In the genomic region with DNA sequence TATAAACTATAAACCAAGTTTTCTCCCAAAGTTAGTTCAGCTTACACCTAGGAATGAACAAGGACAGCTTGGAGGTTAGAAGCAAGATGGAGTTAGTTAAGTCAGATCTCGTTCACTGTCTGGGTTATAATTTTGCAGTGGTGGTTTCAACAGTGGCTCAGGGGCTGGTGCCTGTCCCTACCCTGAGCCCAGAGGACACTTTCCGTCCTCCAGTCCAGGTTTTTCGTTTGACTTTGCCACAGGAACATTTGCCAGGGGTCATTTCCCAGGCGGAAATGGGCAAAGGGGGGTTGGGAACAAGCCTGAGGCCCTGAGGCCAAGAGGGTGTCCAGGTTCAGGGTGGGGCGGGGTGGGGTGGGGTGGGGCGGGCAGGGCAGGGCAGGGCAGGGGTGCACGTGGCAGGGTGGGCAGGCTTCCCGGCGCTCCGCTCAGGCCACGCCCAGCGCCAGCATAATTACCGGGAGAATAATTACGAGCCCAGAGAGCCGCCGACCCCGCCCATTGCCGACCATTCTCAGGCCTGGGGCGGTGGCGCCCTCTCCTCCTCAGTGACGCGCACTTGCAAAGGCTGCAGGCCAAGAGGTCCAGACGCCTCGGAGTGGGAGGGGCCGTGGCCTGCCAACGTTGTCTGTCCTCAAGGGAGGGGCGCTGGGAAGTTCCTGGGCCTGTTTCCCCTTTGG, we compare ENCODE assay signal across 8 cellular contexts.
DNase-seq lines count a peak whose midpoint lies in the region; ATAC-seq and TF ChIP-seq lines count a peak whose summit lies in the region.

No MANE protein-coding gene starts in this region.

- H3K23ac ChIP-seq in mesenchymal stem cell (ENCODE audit: low read length in 2 of 2): no peak overlapping the region

- peak overlapping the region; percentile 59 for H4K91ac ChIP-seq in mesenchymal stem cell (ENCODE audit: low read length)

- peak overlapping the region; percentile 62 for H3K4me2 ChIP-seq in mesenchymal stem cell (ENCODE audit: low read length, poor library complexity, severe bottlenecking)

- H2BK120ac ChIP-seq in mesenchymal stem cell (ENCODE audit: low read depth, low read length): peak overlapping the region; percentile 88

- no peak overlapping the region for H2AK5ac ChIP-seq in mesenchymal stem cell (ENCODE audit: low read length, severe bottlenecking)

- DNase-seq in activated CD4-positive, alpha-beta T cell treated with anti-CD3 and anti-CD28 coated beads, Interleukin-2, amount 10 ng/mL, durations not matched to agents 7 days and 5 days: peak; percentile 4
- no peak for DNase-seq in activated CD4-positive, alpha-beta T cell treated with anti-CD3 and anti-CD28 coated beads for 1 hour
- DNase-seq in NOMO-1 (lab: John Stamatoyannopoulos, UW; ENCODE audit: unreplicated experiment in 2 of 2) (peak; percentile 50 to 69), endodermal cell (peak; percentile 98), mesenchymal stem cell (peak; percentile 88), uterus (peak; percentile 81 to 91), WERI-Rb-1 (no peak), T-cell (no peak)

- peak overlapping the region in 1 of 2 experiments; percentile 82 for H3K4ac ChIP-seq in mesenchymal stem cell (ENCODE audit: low read depth in 1 of 2, low read length in 2 of 2)

- peak overlapping the region; percentile 46 for H2AFZ ChIP-seq in mesenchymal stem cell (ENCODE audit: low read depth, low read length)

- H3K27ac Mint-ChIP-seq in activated CD4-positive, alpha-beta T cell treated with anti-CD3 and anti-CD28 coated beads, Interleukin-2, amount 10 ng/mL, durations not matched to agents 7 days and 5 days: peak overlapping the region; percentile 50
- peak overlapping the region; percentile 44 for H3K27ac Mint-ChIP-seq in endodermal cell
- no peak overlapping the region for H3K27ac Mint-ChIP-seq in T-cell

- H3K14ac ChIP-seq in mesenchymal stem cell (ENCODE audit: low read length in 2 of 2): no peak overlapping the region

- H4K8ac ChIP-seq in mesenchymal stem cell (ENCODE audit: low read length): peak overlapping the region; percentile 92

- no peak overlapping the region for H3K9ac ChIP-seq in endodermal cell (ENCODE audit: extremely low read depth, low read length, poor library complexity, severe bottlenecking)
- peak overlapping the region; percentile 63 for H3K9ac ChIP-seq in mesenchymal stem cell (ENCODE audit: low read length)

- peak overlapping the region; percentile 40 for H2BK15ac ChIP-seq in mesenchymal stem cell (ENCODE audit: low read depth, poor library complexity, severe bottlenecking)

- no peak overlapping the region for H3K4me3 ChIP-seq in endodermal cell (ENCODE audit: low read length)
- peak overlapping the region; percentile 3 to 21 for H3K4me3 ChIP-seq in mesenchymal stem cell (ENCODE audit: insufficient read depth in 1 of 2, low read depth in 1 of 2, low read length in 2 of 2)
- peak overlapping the region in 1 of 2 donors; percentile 11 for H3K4me3 ChIP-seq in uterus
- H3K4me3 ChIP-seq in WERI-Rb-1 (ENCODE audit: low read depth, low read length): no peak overlapping the region

- H2BK5ac ChIP-seq in mesenchymal stem cell (ENCODE audit: low read depth, low read length, poor library complexity, severe bottlenecking): no peak overlapping the region

- 11 to 21% methylated on average over 9 to 25 of the region's 27 CpGs for WGBS in endodermal cell (ENCODE audit: insufficient coverage in 1 of 2, insufficient read length in 1 of 2), 2 experiments
- WGBS in mesenchymal stem cell: 5% methylated on average over 25 of the region's 27 CpGs

- no peaks in the 10 kb centered on the region for H3K9me3 Mint-ChIP-seq in activated CD4-positive, alpha-beta T cell treated with anti-CD3 and anti-CD28 coated beads, Interleukin-2, amount 10 ng/mL, durations not matched to agents 7 days and 5 days
- H3K9me3 Mint-ChIP-seq in endodermal cell (no peaks in the 10 kb centered on the region), T-cell (no peaks in the 10 kb centered on the region)

- CTCF ChIA-PET in activated CD4-positive, alpha-beta T cell treated with anti-CD3 and anti-CD28 coated beads, Interleukin-2, amount 10 ng/mL, durations not matched to agents 7 days and 5 days (lab: Charles Lee): interaction anchor here (1.3 to 2.3 kb wide), 2 partner anchors 11 to 15 kb away, joined by 3 to 7 read pairs; no protein-coding TSS in a partner anchor
- CTCF ChIA-PET in T-cell (lab: Charles Lee): no interaction called here

- H3K27ac ChIP-seq in endodermal cell (ENCODE audit: low read depth, low read length): no peak overlapping the region
- H3K27ac ChIP-seq in mesenchymal stem cell (ENCODE audit: low read length, poor library complexity, severe bottlenecking): no peak overlapping the region
- peak overlapping the region; percentile 79 to 85 for H3K27ac ChIP-seq in uterus
- H3K27ac ChIP-seq in WERI-Rb-1: no peak overlapping the region

- POLR2A ChIA-PET in activated CD4-positive, alpha-beta T cell treated with anti-CD3 and anti-CD28 coated beads, Interleukin-2, amount 10 ng/mL, durations not matched to agents 7 days and 5 days (lab: Charles Lee): no interaction called here
- POLR2A ChIA-PET in T-cell (lab: Charles Lee): interaction anchor here in 1 of 2 donors (1.0 kb wide), 1 partner anchor 76 kb away, joined by 4 read pairs; no protein-coding TSS in a partner anchor

- no peak overlapping the region for H3K4me3 Mint-ChIP-seq in activated CD4-positive, alpha-beta T cell treated with anti-CD3 and anti-CD28 coated beads, Interleukin-2, amount 10 ng/mL, durations not matched to agents 7 days and 5 days
- H3K4me3 Mint-ChIP-seq in endodermal cell (peak overlapping the region; percentile 30), T-cell (no peak overlapping the region)

- no peaks in the 10 kb centered on the region for H3K79me1 ChIP-seq in mesenchymal stem cell (replicated peaks; ENCODE audit: low read length, poor library complexity, severe bottlenecking)

- H3K36me3 ChIP-seq in endodermal cell (ENCODE audit: control insufficient read depth, insufficient read depth, low read length) (no peaks in the 10 kb centered on the region), mesenchymal stem cell (ENCODE audit: control insufficient read depth in 1 of 2, insufficient read depth in 2 of 2, low read depth in 1 of 2, low read length in 2 of 2) (peaks cover 0 to 4% of the 10 kb centered on the region in 2 experiments), uterus (no peaks in the 10 kb centered on the region), WERI-Rb-1 (no peaks in the 10 kb centered on the region)

- ATAC-seq in T-cell (replicated peaks in 1 of 4): no peak

- H3K4me1 Mint-ChIP-seq in activated CD4-positive, alpha-beta T cell treated with anti-CD3 and anti-CD28 coated beads, Interleukin-2, amount 10 ng/mL, durations not matched to agents 7 days and 5 days: peaks cover 56% of the 10 kb centered on the region
- H3K4me1 Mint-ChIP-seq in endodermal cell (peaks cover 7% of the 10 kb centered on the region), T-cell (peaks cover 30 to 47% (median 37%) of the 10 kb centered on the region in 3 donors)

- intact Hi-C loops in uterus (cut with DNase I; ENCODE audit: low total_unique reads): no loop called here

- peak overlapping the region; percentile 34 to 71 for H3K18ac ChIP-seq in mesenchymal stem cell (ENCODE audit: low read depth in 1 of 2, low read length in 2 of 2)

- H2BK12ac ChIP-seq in mesenchymal stem cell (ENCODE audit: low read length in 2 of 2): peak overlapping the region in 1 of 2 experiments; percentile 15

- H3K27me3 Mint-ChIP-seq in activated CD4-positive, alpha-beta T cell treated with anti-CD3 and anti-CD28 coated beads, Interleukin-2, amount 10 ng/mL, durations not matched to agents 7 days and 5 days: peaks cover 4% of the 10 kb centered on the region
- H3K27me3 Mint-ChIP-seq in endodermal cell (ENCODE audit: insufficient read depth) (peaks cover 28% of the 10 kb centered on the region), T-cell (no peaks in the 10 kb centered on the region)

- H3K9me3 ChIP-seq in endodermal cell (ENCODE audit: control insufficient read depth, low read length) (no peaks in the 10 kb centered on the region), mesenchymal stem cell (ENCODE audit: control insufficient read depth, low read length) (no peaks in the 10 kb centered on the region), uterus (no peaks in the 10 kb centered on the region), WERI-Rb-1 (ENCODE audit: severe bottlenecking) (no peaks in the 10 kb centered on the region)

- TF ChIP-seq CTCF in endodermal cell (conservative IDR thresholded peaks at IDR 0.05) (peak; percentile 26), uterus (IDR thresholded peaks at IDR 0.05) (peak in 2 of 4 experiments; percentile 19 to 20), WERI-Rb-1 (IDR thresholded peaks at IDR 0.05; ENCODE audit: low read depth, low read length) (no peak)

- no peaks in the 10 kb centered on the region for H3K4me1 ChIP-seq in endodermal cell (ENCODE audit: control insufficient read depth, insufficient read depth, low read length)
- H3K4me1 ChIP-seq in mesenchymal stem cell (ENCODE audit: control insufficient read depth, insufficient read depth, low read depth, low read length): peaks cover 29% of the 10 kb centered on the region
- peaks cover 0 to 6% of the 10 kb centered on the region in 2 donors for H3K4me1 ChIP-seq in uterus

- H3K36me3 Mint-ChIP-seq in activated CD4-positive, alpha-beta T cell treated with anti-CD3 and anti-CD28 coated beads, Interleukin-2, amount 10 ng/mL, durations not matched to agents 7 days and 5 days (ENCODE audit: low read depth): no peaks in the 10 kb centered on the region
- H3K36me3 Mint-ChIP-seq in endodermal cell (ENCODE audit: low read depth): no peaks in the 10 kb centered on the region
- H3K36me3 Mint-ChIP-seq in T-cell: no peaks in the 10 kb centered on the region

- H3K27me3 ChIP-seq in endodermal cell (ENCODE audit: control insufficient read depth, insufficient read depth, low read length, poor library complexity, severe bottlenecking) (peaks cover 31% of the 10 kb centered on the region), mesenchymal stem cell (ENCODE audit: control insufficient read depth in 1 of 2, insufficient read depth in 1 of 2, low read length in 2 of 2) (no peaks in the 10 kb centered on the region), uterus (no peaks in the 10 kb centered on the region), WERI-Rb-1 (ENCODE audit: insufficient read depth, low read depth, severe bottlenecking) (no peaks in the 10 kb centered on the region)

- TF ChIP-seq POLR2A in uterus (IDR thresholded peaks at IDR 0.05): peak in 1 of 2 donors; percentile 28

Comparison
In these comparisons a context has a peak if more than half of its experiments do, and no peak if none do; other contexts are left out.
1. DNase-seq: peak in activated CD4-positive, alpha-beta T cell treated with anti-CD3 and anti-CD28 coated beads, Interleukin-2, amount 10 ng/mL, durations not matched to agents 7 days and 5 days (single experiment), NOMO-1 (2 of 2), endodermal cell (single experiment), mesenchymal stem cell (single experiment) and uterus (2 of 2); none in activated CD4-positive, alpha-beta T cell treated with anti-CD3 and anti-CD28 coated beads for 1 hour (single experiment), WERI-Rb-1 (single experiment) and T-cell (0 of 34).
2. H3K27ac Mint-ChIP-seq: peak in activated CD4-positive, alpha-beta T cell treated with anti-CD3 and anti-CD28 coated beads, Interleukin-2, amount 10 ng/mL, durations not matched to agents 7 days and 5 days (single experiment) and endodermal cell (single experiment); none in T-cell (0 of 2).
3. H3K27ac ChIP-seq: peak in uterus (2 of 2); none in endodermal cell (single experiment), mesenchymal stem cell (single experiment) and WERI-Rb-1 (single experiment).
4. H3K4me3 ChIP-seq: peak in mesenchymal stem cell (2 of 2); none in endodermal cell (single experiment) and WERI-Rb-1 (single experiment).